ENCODE assay signal across 18 cellular contexts in genomic region chr5:79641414-79641813, GRCh38.
"Had no signal": no experiment of that assay in that cellular context is flagged by ENCODE, and none has a peak within 500 bp of the region (broad histone marks: within the 10 kb centered on the region; RNA-seq: fewer than 3 reads in every experiment).

No MANE protein-coding gene starts in this region.

- FAIRE-seq: keratinocyte had no signal

- H3K4me3 ChIP-seq: dorsolateral prefrontal cortex, gastroesophageal sphincter, left ventricle myocardium inferior, lung had no signal

- H3K27ac ChIP-seq: dorsolateral prefrontal cortex, gastroesophageal sphincter, left ventricle myocardium inferior, neutrophil had no signal

- H3K27me3 ChIP-seq: dorsolateral prefrontal cortex, gastroesophageal sphincter, neutrophil had no signal

- ATAC-seq: esophagus mucosa, gastroesophageal sphincter, sciatic nerve had no signal

- H3K9me3 ChIP-seq: gastroesophageal sphincter, left ventricle myocardium inferior, neutrophil had no signal

- DNase-seq: cortex of kidney; dorsolateral prefrontal cortex; effector CD8-positive, alpha-beta T cell; glutamatergic neuron; left cardiac atrium; left ventricle myocardium inferior; mesendoderm; naive B cell; posterior cingulate gyrus; stimulated activated CD4-positive, alpha-beta T cell treated with anti-CD3 and anti-CD28 coated beads, Interleukin-12 subunit alpha, Interleukin-12 subunit beta, amount 100 ng/mL, for 4 hours; stimulated activated naive CD4-positive, alpha-beta T cell treated with Interleukin-2 at 50 U/mL for 16 hours; trophoblast cell had no signal
